In genomic region chr15:53979051-53979788, GRCh38 we compare ENCODE assay signal across 20 cellular contexts. TPM values are rescaled to one million over a fixed set of nuclear protein-coding genes. Genes with fewer than 3 reads are reported as not detected.
A peak's percentile ranks its signal among the peaks of the same experiment; 100 is the strongest.
DNase-seq lines count a peak whose midpoint lies in the region; ATAC-seq and TF ChIP-seq lines count a peak whose summit lies in the region.
"Had no signal": no experiment of that assay in that cellular context is flagged by ENCODE, and none has a peak within 500 bp of the region (broad histone marks: within the 10 kb centered on the region; RNA-seq: fewer than 3 reads in every experiment).

No MANE protein-coding gene starts in this region.

- no peak for TF ChIP-seq CTCF in heart right ventricle (IDR thresholded peaks at IDR 0.05)
- TF ChIP-seq CTCF in esophagus muscularis mucosa (IDR thresholded peaks at IDR 0.05): no peak

- no peak overlapping the region for H3K4ac ChIP-seq in neuronal stem cell (ENCODE audit: low read length)

- no peak overlapping the region for H2BK15ac ChIP-seq in neuronal stem cell (ENCODE audit: low read length)

- no peak for ATAC-seq in right cardiac atrium
- no peak for ATAC-seq in heart right ventricle
- ATAC-seq in aorta (ENCODE audit: low FRiP score): no peak
- no peak for ATAC-seq in activated T-cell treated with anti-CD3 and anti-CD28 coated beads, Interleukin-2, amount 50 U/mL, for 72 hours (replicated peaks in 1 of 2)
- no peak for ATAC-seq in GM19397 (IDR thresholded peaks at IDR 0.05; ENCODE audit: unreplicated experiment)
- ATAC-seq: CD8-positive, alpha-beta T cell; K562; T-helper 17 cell had no signal

- H3K14ac ChIP-seq in neuronal stem cell (ENCODE audit: low read length): no peak overlapping the region

- H2BK5ac ChIP-seq in neuronal stem cell (ENCODE audit: low read length): no peak overlapping the region

- H3K9me3 Mint-ChIP-seq in activated T-cell treated with anti-CD3 and anti-CD28 coated beads, Interleukin-2, amount 50 U/mL, for 72 hours: peaks cover 0 to 4% of the 10 kb centered on the region in 2 donors
- H3K9me3 Mint-ChIP-seq: CD8-positive, alpha-beta T cell had no signal

- peaks cover 6% of the 10 kb centered on the region for H3K4me1 Mint-ChIP-seq in activated T-cell treated with anti-CD3 and anti-CD28 coated beads, Interleukin-2, amount 50 U/mL, for 72 hours (ENCODE audit: low read depth)

- H3K4me3 ChIP-seq in right cardiac atrium (ENCODE audit: low read length): peak overlapping the region; percentile 46
- H3K4me3 ChIP-seq in heart right ventricle: peak overlapping the region in 4 of 10 donors; percentile 38 to 51 (median 48)
- H3K4me3 ChIP-seq in esophagus muscularis mucosa: peak overlapping the region; percentile 38 to 51 (median 44)
- no peak overlapping the region for H3K4me3 ChIP-seq in neuronal stem cell (ENCODE audit: low read length in 2 of 2)
- peak overlapping the region; percentile 79 to 88 for H3K4me3 ChIP-seq in aorta (ENCODE audit: low read length in 2 of 2)
- H3K4me3 ChIP-seq: colonic mucosa, K562 had no signal

- TF ChIP-seq EP300 in esophagus muscularis mucosa (IDR thresholded peaks at IDR 0.05): no peak

- peak overlapping the region; percentile 63 for H3K4me2 ChIP-seq in neuronal stem cell (ENCODE audit: insufficient read depth, low read length, poor library complexity, severe bottlenecking)

- H3K9me3 ChIP-seq in right cardiac atrium (ENCODE audit: control insufficient read depth, low read length): no peaks in the 10 kb centered on the region
- H3K9me3 ChIP-seq in heart right ventricle: peaks cover 0 to 6% (median 0%) of the 10 kb centered on the region in 11 donors
- no peaks in the 10 kb centered on the region for H3K9me3 ChIP-seq in esophagus muscularis mucosa
- H3K9me3 ChIP-seq in neuronal stem cell (replicated peaks in 1 of 2; ENCODE audit: control insufficient read depth in 2 of 2, insufficient read depth in 1 of 2, low read depth in 1 of 2, low read length in 2 of 2): no peaks in the 10 kb centered on the region
- H3K9me3 ChIP-seq in aorta (ENCODE audit: control insufficient read depth, low read length): no peaks in the 10 kb centered on the region
- H3K9me3 ChIP-seq: colonic mucosa, pancreas, uterus had no signal

- no peaks in the 10 kb centered on the region for H3K36me3 Mint-ChIP-seq in activated T-cell treated with anti-CD3 and anti-CD28 coated beads, Interleukin-2, amount 50 U/mL, for 72 hours (ENCODE audit: insufficient read depth in 2 of 2)
- H3K36me3 Mint-ChIP-seq: CD8-positive, alpha-beta T cell had no signal

- intact Hi-C loops in right cardiac atrium (cut with DNase I) (no loop called here), heart right ventricle (cut with DNase I) (no loop called here), esophagus muscularis mucosa (cut with DNase I) (loop anchor here (10.0 kb wide), 1 partner anchor 96 kb away; no protein-coding TSS in a partner anchor), aorta (cut with DNase I) (loop anchor here (5.0 to 10.0 kb wide), 4 partner anchors 526 to 1316 kb away; no protein-coding TSS in a partner anchor)

- no peak overlapping the region for H2BK12ac ChIP-seq in neuronal stem cell (ENCODE audit: low read length)

- no peak overlapping the region for H3K18ac ChIP-seq in neuronal stem cell (ENCODE audit: low read length)

- H3K27ac ChIP-seq in right cardiac atrium (ENCODE audit: low read length) (no peak overlapping the region), heart right ventricle (no peak overlapping the region), esophagus muscularis mucosa (replicated peaks in 1 of 4) (no peak overlapping the region), neuronal stem cell (replicated peaks; ENCODE audit: low read length) (no peak overlapping the region), aorta (ENCODE audit: low read depth in 1 of 2, low read length in 2 of 2) (no peak overlapping the region)
- H3K27ac ChIP-seq: colonic mucosa, epithelial cell of prostate, pancreas, spleen, uterus had no signal

- H3K27me3 ChIP-seq in right cardiac atrium (ENCODE audit: control insufficient read depth, insufficient read depth) (no peaks in the 10 kb centered on the region), heart right ventricle (peaks cover 0 to 39% (median 20%) of the 10 kb centered on the region in 7 donors), esophagus muscularis mucosa (no peaks in the 10 kb centered on the region), neuronal stem cell (ENCODE audit: control insufficient read depth in 3 of 3, insufficient read depth in 3 of 3, low read depth in 1 of 3, low read length in 3 of 3) (peaks cover 0 to 31% (median 6%) of the 10 kb centered on the region in 3 experiments), aorta (ENCODE audit: control insufficient read depth in 1 of 2, insufficient read depth in 2 of 2, low read length in 1 of 2) (no peaks in the 10 kb centered on the region)
- H3K27me3 ChIP-seq: colonic mucosa had no signal

- no peaks in the 10 kb centered on the region for H3K79me1 ChIP-seq in neuronal stem cell (ENCODE audit: low read depth, low read length)

- no peaks in the 10 kb centered on the region for H3K4me1 ChIP-seq in right cardiac atrium (ENCODE audit: control insufficient read depth, insufficient read depth, low read length)
- peaks cover 0 to 12% (median 0%) of the 10 kb centered on the region in 9 donors for H3K4me1 ChIP-seq in heart right ventricle
- peaks cover 0 to 18% (median 16%) of the 10 kb centered on the region in 4 donors for H3K4me1 ChIP-seq in esophagus muscularis mucosa
- H3K4me1 ChIP-seq in neuronal stem cell (ENCODE audit: control insufficient read depth in 2 of 2, insufficient read depth in 1 of 2, low read depth in 1 of 2, low read length in 2 of 2): peaks cover 0 to 2% of the 10 kb centered on the region in 2 donors
- H3K4me1 ChIP-seq in aorta (ENCODE audit: control insufficient read depth in 1 of 2, insufficient read depth in 2 of 2, low read length in 2 of 2): no peaks in the 10 kb centered on the region
- H3K4me1 ChIP-seq: colonic mucosa, uterus had no signal

- H2AK5ac ChIP-seq in neuronal stem cell (ENCODE audit: low read depth, low read length): no peak overlapping the region

- peaks cover 35% of the 10 kb centered on the region for H3K27me3 Mint-ChIP-seq in activated T-cell treated with anti-CD3 and anti-CD28 coated beads, Interleukin-2, amount 50 U/mL, for 72 hours (ENCODE audit: low read depth)

- no peak overlapping the region for H4K8ac ChIP-seq in neuronal stem cell (ENCODE audit: low read depth, low read length)

- no peak overlapping the region for H2AFZ ChIP-seq in neuronal stem cell (ENCODE audit: low read length)

- DNase-seq in right cardiac atrium (no peak), heart right ventricle (no peak), esophagus muscularis mucosa (ENCODE audit: extremely low spot score) (no peak), neuronal stem cell (ENCODE audit: low spot score) (no peak), aorta (no peak)
- DNase-seq in activated T-cell treated with anti-CD3 and anti-CD28 coated beads, Interleukin-2, amount 50 U/mL, for 1 hour: no peak
- DNase-seq in activated T-cell treated with anti-CD3 and anti-CD28 coated beads, Interleukin-2, amount 50 U/mL, for 72 hours: no peak
- DNase-seq: activated effector memory CD4-positive, alpha-beta T cell treated with anti-CD3 and anti-CD28 coated beads, Interleukin-2, amount 50 U/mL, for 16 hours; CD8-positive, alpha-beta T cell; colonic mucosa; left cardiac atrium; pancreas; spleen; stimulated activated naive CD4-positive, alpha-beta T cell; T-helper 17 cell; uterus had no signal

- 58% methylated on average over 4 of the region's 4 CpGs for WGBS in right cardiac atrium
- 63 to 64% methylated on average over 4 of the region's 4 CpGs for WGBS in heart right ventricle, 2 donors
- 71% methylated on average over 4 of the region's 4 CpGs for WGBS in esophagus muscularis mucosa
- WGBS in neuronal stem cell (ENCODE audit: extremely low coverage in 2 of 2, insufficient read length in 2 of 2, insufficient replicate concordance in 1 of 2), 2 donors: no CpG with 5 or more reads among the region's 4 CpGs
- whole genome bisulfite sequencing in aorta, 2 donors: 9 to 10% methylated on average over 4 of the region's 4 CpGs

- no peak overlapping the region for H4K91ac ChIP-seq in neuronal stem cell (ENCODE audit: low read depth, low read length, poor library complexity)

- H2BK120ac ChIP-seq in neuronal stem cell (ENCODE audit: low read depth, low read length): no peak overlapping the region

- H3K36me3 ChIP-seq in heart right ventricle (no peaks in the 10 kb centered on the region), esophagus muscularis mucosa (no peaks in the 10 kb centered on the region), neuronal stem cell (replicated peaks in 1 of 2; ENCODE audit: control insufficient read depth in 2 of 2, insufficient read depth in 2 of 2, low read length in 2 of 2) (no peaks in the 10 kb centered on the region), aorta (ENCODE audit: control insufficient read depth in 1 of 2, insufficient read depth in 2 of 2, low read length in 1 of 2) (no peaks in the 10 kb centered on the region)
- H3K36me3 ChIP-seq: colonic mucosa, pancreas, spleen, uterus had no signal

- no peak overlapping the region for H3K23ac ChIP-seq in neuronal stem cell (ENCODE audit: low read depth, low read length, poor library complexity)

- no peak overlapping the region for H3K9ac ChIP-seq in neuronal stem cell (ENCODE audit: low read depth, low read length, poor library complexity)

- no peak overlapping the region for H3K4me3 Mint-ChIP-seq in activated T-cell treated with anti-CD3 and anti-CD28 coated beads, Interleukin-2, amount 50 U/mL, for 72 hours
- H3K4me3 Mint-ChIP-seq: CD8-positive, alpha-beta T cell had no signal

- no peak for TF ChIP-seq POLR2A in esophagus muscularis mucosa (IDR thresholded peaks at IDR 0.05; ENCODE audit: low read depth)

- no peak overlapping the region for H3K27ac Mint-ChIP-seq in activated T-cell treated with anti-CD3 and anti-CD28 coated beads, Interleukin-2, amount 50 U/mL, for 72 hours
- H3K27ac Mint-ChIP-seq: CD8-positive, alpha-beta T cell; T-helper 17 cell had no signal

RNA-seq across cellular contexts. Expression of gene UNC13C, which starts 1.0 kb away (rescaled TPM):
- total RNA-seq in right cardiac atrium (under 1 TPM; 0.11 to 0.57 (median 0.23) TPM), heart right ventricle (under 1 TPM in 7 of 10 donors, not detected in 3; 0.04 to 0.85 (median 0.19) TPM), esophagus muscularis mucosa (1 to 10 TPM in 1 of 4 donors, under 1 TPM in 3; 0.17 to 4.2 (median 0.59) TPM), aorta (1 to 10 TPM; 2.1 to 2.8 TPM)
- polyA plus RNA-seq in right cardiac atrium (0.05 TPM), heart right ventricle (not detected), aorta (under 1 TPM; under 0.01 to 0.18 TPM)
- polyA plus RNA-seq in neuronal stem cell (2013, experiment 1 of 2): 0.01 TPM
- polyA plus RNA-seq in neuronal stem cell (2013, experiment 2 of 2): under 0.01 TPM
- not detected for total RNA-seq in activated T-cell treated with anti-CD3 and anti-CD28 coated beads, Interleukin-2, amount 50 U/mL, for 72 hours
- total RNA-seq: CD8-positive, alpha-beta T cell; glomerular endothelial cell; K562; spleen; T-helper 17 cell had no signal
- polyA plus RNA-seq: K562 had no signal

Comparison
In these comparisons a context has a peak if more than half of its experiments do, and no peak if none do; other contexts are left out.
1. H3K4me3 ChIP-seq: peak in right cardiac atrium (single experiment), esophagus muscularis mucosa (4 of 4) and aorta (2 of 2); none in neuronal stem cell (0 of 2).
2. intact Hi-C loops: an anchor here in esophagus muscularis mucosa (10.0 kb wide) and aorta (5.0 to 10.0 kb wide); none called in right cardiac atrium and heart right ventricle.